8 cellular contexts compared by ENCODE assay signal in genomic region chr5:53560506-53561191, GRCh38. TPM values are rescaled to one million over a fixed set of nuclear protein-coding genes. Genes with fewer than 3 reads are reported as not detected.
DNase-seq lines count a peak whose midpoint lies in the region; ATAC-seq and TF ChIP-seq lines count a peak whose summit lies in the region.

TSS of gene NDUFS4 (plus strand) at chr5:53560639. CDS start at chr5:53560663, 24 bp downstream.

- CTCF ChIA-PET in activated CD4-positive, alpha-beta T cell treated with anti-CD3 and anti-CD28 coated beads, Interleukin-2, amount 10 ng/mL, durations not matched to agents 7 days and 5 days (lab: Charles Lee): interaction anchor here (1.2 kb wide), 1 partner anchor 9 kb away, joined by 3 read pairs; no protein-coding TSS in a partner anchor

- peak within 1 kb of the TSS; percentile 94 for H3K4me3 Mint-ChIP-seq in activated CD4-positive, alpha-beta T cell treated with anti-CD3 and anti-CD28 coated beads, Interleukin-2, amount 10 ng/mL, durations not matched to agents 7 days and 5 days
- peak within 1 kb of the TSS; percentile 99 for H3K4me3 Mint-ChIP-seq in dendritic cell treated with granulocyte-macrophage colony-stimulating factor and Interleukin-4, amounts not matched to agents 40 ng/mL and 50 ng/mL, for 4 days

- peaks cover 20% of the 10 kb centered on the region for H3K27me3 Mint-ChIP-seq in activated CD4-positive, alpha-beta T cell treated with anti-CD3 and anti-CD28 coated beads, Interleukin-2, amount 10 ng/mL, durations not matched to agents 7 days and 5 days
- peaks cover 3% of the 10 kb centered on the region for H3K27me3 Mint-ChIP-seq in dendritic cell treated with granulocyte-macrophage colony-stimulating factor and Interleukin-4, amounts not matched to agents 40 ng/mL and 50 ng/mL, for 4 days

- peaks cover 28% of the 10 kb centered on the region for H3K4me1 Mint-ChIP-seq in activated CD4-positive, alpha-beta T cell treated with anti-CD3 and anti-CD28 coated beads, Interleukin-2, amount 10 ng/mL, durations not matched to agents 7 days and 5 days
- peaks cover 23% of the 10 kb centered on the region for H3K4me1 Mint-ChIP-seq in dendritic cell treated with granulocyte-macrophage colony-stimulating factor and Interleukin-4, amounts not matched to agents 40 ng/mL and 50 ng/mL, for 4 days (ENCODE audit: low read depth)

- POLR2A ChIA-PET in activated CD4-positive, alpha-beta T cell treated with anti-CD3 and anti-CD28 coated beads, Interleukin-2, amount 10 ng/mL, durations not matched to agents 7 days and 5 days (lab: Charles Lee): no interaction called here

- H3K27ac Mint-ChIP-seq in activated CD4-positive, alpha-beta T cell treated with anti-CD3 and anti-CD28 coated beads, Interleukin-2, amount 10 ng/mL, durations not matched to agents 7 days and 5 days: peak within 1 kb of the TSS; percentile 96
- H3K27ac Mint-ChIP-seq in dendritic cell treated with granulocyte-macrophage colony-stimulating factor and Interleukin-4, amounts not matched to agents 40 ng/mL and 50 ng/mL, for 4 days: peak within 1 kb of the TSS; percentile 98

- ATAC-seq in HG03439 (IDR thresholded peaks at IDR 0.05; ENCODE audit: unreplicated experiment): peak; percentile 98
- peak; percentile 96 for ATAC-seq in left lobe of liver

- DNase-seq in AML-193 (lab: John Stamatoyannopoulos, UW): peak; percentile 76 to 78
- DNase-seq in NCI-H524 (lab: John Stamatoyannopoulos, UW): peak; percentile 59 to 76
- DNase-seq in activated CD4-positive, alpha-beta T cell treated with anti-CD3 and anti-CD28 coated beads, Interleukin-2, amount 10 ng/mL, durations not matched to agents 7 days and 5 days: peak; percentile 87
- peak; percentile 88 for DNase-seq in left lobe of liver (ENCODE audit: low spot score)
- DNase-seq in stimulated activated CD4-positive, alpha-beta T cell treated with anti-CD3 and anti-CD28 coated beads, Interleukin-2, amount 100 ng/mL, for 4 hours (ENCODE audit: low read depth): peak; percentile 69

- intact Hi-C loops in dendritic cell treated with granulocyte-macrophage colony-stimulating factor and Interleukin-4, amounts not matched to agents 40 ng/mL and 50 ng/mL, for 4 days (cut with micrococcal nuclease): no loop called here

- TF ChIP-seq POLR2A in GM19193 (IDR thresholded peaks at IDR 0.05; ENCODE audit: extremely low read depth, insufficient read depth, insufficient read length): peak; percentile 83

- peaks cover 8% of the 10 kb centered on the region for H3K9me3 Mint-ChIP-seq in activated CD4-positive, alpha-beta T cell treated with anti-CD3 and anti-CD28 coated beads, Interleukin-2, amount 10 ng/mL, durations not matched to agents 7 days and 5 days
- no peaks in the 10 kb centered on the region for H3K9me3 Mint-ChIP-seq in dendritic cell treated with granulocyte-macrophage colony-stimulating factor and Interleukin-4, amounts not matched to agents 40 ng/mL and 50 ng/mL, for 4 days

- peaks cover 7% of the 10 kb centered on the region for H3K36me3 Mint-ChIP-seq in activated CD4-positive, alpha-beta T cell treated with anti-CD3 and anti-CD28 coated beads, Interleukin-2, amount 10 ng/mL, durations not matched to agents 7 days and 5 days (ENCODE audit: low read depth)
- H3K36me3 Mint-ChIP-seq in dendritic cell treated with granulocyte-macrophage colony-stimulating factor and Interleukin-4, amounts not matched to agents 40 ng/mL and 50 ng/mL, for 4 days (ENCODE audit: low read depth): peaks cover 16% of the 10 kb centered on the region

RNA-seq across cellular contexts. Expression of gene NDUFS4, which starts in this region (rescaled TPM):
- 10 to 100 TPM; 43.2 to 46.8 TPM for total RNA-seq in activated CD4-positive, alpha-beta T cell treated with anti-CD3 and anti-CD28 coated beads, Interleukin-2, amount 10 ng/mL, durations not matched to agents 7 days and 5 days
- 44.7 TPM for total RNA-seq in left lobe of liver

Comparison
In these comparisons a context has a peak if more than half of its experiments do, and no peak if none do; other contexts are left out.
1. Peak in every context shown above with its lines: DNase-seq and ATAC-seq.